In genomic region chr17:78144736-78145641, GRCh38 we compare ENCODE assay signal across 1 cellular context.
TF ChIP-seq lines count a peak whose summit lies in the region.

No MANE protein-coding gene starts in this region.

TF ChIP-seq in HepG2, 621 proteins besides CTCF, POLR2A, EP300 and RAD21 (continues in another document):
- TF ChIP-seq KMT2B (CRISPR knock-in tag; IDR thresholded peaks at IDR 0.05) (0 out of 2 replicates have a peak, but pooled peaks have one; percentile 27), CBX1 (IDR thresholded peaks at IDR 0.05; ENCODE audit: low read depth) (no peak), ZNF414 (CRISPR knock-in tag; IDR thresholded peaks at IDR 0.05) (peak; percentile 71), HNF1B (CRISPR knock-in tag; IDR thresholded peaks at IDR 0.05) (peak; percentile 83), AKNA (CRISPR knock-in tag; IDR thresholded peaks at IDR 0.05; ENCODE audit: borderline replicate concordance) (0 out of 2 replicates have a peak, but pooled peaks have one; percentile 64), ZGPAT (CRISPR knock-in tag; IDR thresholded peaks at IDR 0.05) (peak; percentile 73), ZNF207 (IDR thresholded peaks at IDR 0.05; ENCODE audit: borderline replicate concordance) (no peak), ZSCAN29 (CRISPR knock-in tag; conservative IDR thresholded peaks at IDR 0.05) (no peak), DPF2 (CRISPR knock-in tag; IDR thresholded peaks at IDR 0.05; ENCODE audit: borderline replicate concordance, low read depth) (peak; percentile 84), KMT2A (CRISPR knock-in tag; IDR thresholded peaks at IDR 0.05) (no peak), E2F5 (CRISPR knock-in tag; conservative IDR thresholded peaks at IDR 0.05) (no peak), TFE3 (CRISPR knock-in tag; IDR thresholded peaks at IDR 0.05) (peak; percentile 79), ZNF17 (CRISPR knock-in tag; IDR thresholded peaks at IDR 0.05) (0 out of 2 replicates have a peak, but pooled peaks have one; percentile 58), STAG1 (CRISPR knock-in tag; IDR thresholded peaks at IDR 0.05) (peak; percentile 18; the same call in 1 of the 2 replicates), MED13 (CRISPR knock-in tag; IDR thresholded peaks at IDR 0.05) (no peak), RARA (CRISPR knock-in tag; IDR thresholded peaks at IDR 0.05) (peak; percentile 79), ZMYM3 (CRISPR knock-in tag; IDR thresholded peaks at IDR 0.05) (peak; percentile 88), ZNF746 (CRISPR knock-in tag; IDR thresholded peaks at IDR 0.05) (0 out of 2 replicates have a peak, but pooled peaks have one; percentile 41), ZNF598 (CRISPR knock-in tag; IDR thresholded peaks at IDR 0.05; ENCODE audit: borderline replicate concordance) (no peak), MIXL1 (CRISPR knock-in tag; IDR thresholded peaks at IDR 0.05) (0 out of 2 replicates have a peak, but pooled peaks have one; percentile 46), ZFX (CRISPR knock-in tag; IDR thresholded peaks at IDR 0.05; ENCODE audit: low read depth) (peak; percentile 89), ATF3 (CRISPR knock-in tag; IDR thresholded peaks at IDR 0.05) (no peak), GZF1 (CRISPR knock-in tag; IDR thresholded peaks at IDR 0.05) (peak; percentile 75; the same call in 1 of the 2 replicates), GATAD2A (CRISPR knock-in tag; IDR thresholded peaks at IDR 0.05) (peak; percentile 74), NKX3-1 (CRISPR knock-in tag; IDR thresholded peaks at IDR 0.05) (peak; percentile 73; the same call in 1 of the 2 replicates), ARID2 (CRISPR knock-in tag; IDR thresholded peaks at IDR 0.05; ENCODE audit: borderline replicate concordance) (peak; percentile 69; the same call in 1 of the 2 replicates), NFKB2 (CRISPR knock-in tag; IDR thresholded peaks at IDR 0.05; ENCODE audit: borderline replicate concordance) (no peak), IKZF4 (CRISPR knock-in tag; IDR thresholded peaks at IDR 0.05; ENCODE audit: borderline replicate concordance, low read depth, not compliant biosample characterization) (peak; percentile 78), JARID2 (CRISPR knock-in tag; IDR thresholded peaks at IDR 0.05; ENCODE audit: insufficient replicate concordance) (no peak), NR2C2 (CRISPR knock-in tag; IDR thresholded peaks at IDR 0.05; ENCODE audit: borderline replicate concordance) (peak; percentile 46), HNRNPLL (IDR thresholded peaks at IDR 0.05; ENCODE audit: low read depth, low read length, poor library complexity, severe bottlenecking) (peak; percentile 24), RBAK (CRISPR knock-in tag; IDR thresholded peaks at IDR 0.05) (peak; percentile 14; the same call in 1 of the 2 replicates), PRDM10 (CRISPR knock-in tag; IDR thresholded peaks at IDR 0.05; ENCODE audit: low read depth) (peak; percentile 44; the same call in 1 of the 2 replicates), MYC (CRISPR knock-in tag; IDR thresholded peaks at IDR 0.05; ENCODE audit: borderline replicate concordance) (peak; percentile 85), ZFP37 (CRISPR knock-in tag; IDR thresholded peaks at IDR 0.05; ENCODE audit: borderline replicate concordance) (peak; percentile 94; the same call in 1 of the 2 replicates), ERF (CRISPR knock-in tag; IDR thresholded peaks at IDR 0.05) (peak; percentile 96), ZNF609 (CRISPR knock-in tag; IDR thresholded peaks at IDR 0.05; ENCODE audit: borderline replicate concordance) (peak; percentile 77; the same call in 1 of the 2 replicates), TCF12 (IDR thresholded peaks at IDR 0.05) (no peak), TCF12 (CRISPR knock-in tag; IDR thresholded peaks at IDR 0.05) (peak; percentile 89)
